1 cellular context compared by ENCODE assay signal in the genomic region with DNA sequence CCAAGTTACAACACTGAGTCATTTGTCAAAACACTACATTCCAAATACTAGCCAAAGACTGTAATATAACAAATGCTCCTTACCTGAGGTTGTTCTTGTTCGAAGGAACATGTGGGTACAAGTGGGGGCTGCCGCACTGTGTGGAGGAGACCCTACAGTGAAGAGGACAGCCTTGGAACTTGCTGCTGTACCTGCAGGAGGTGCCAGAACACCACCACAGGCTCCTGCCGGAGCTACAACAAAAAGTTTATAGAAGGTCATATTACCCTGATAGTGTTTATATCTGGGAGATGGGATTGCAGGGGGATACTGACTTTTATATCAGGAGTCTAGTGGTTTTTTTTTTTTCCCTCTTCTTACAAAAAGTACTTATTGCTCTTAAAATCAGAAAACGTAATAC.
TF ChIP-seq lines count a peak whose summit lies in the region.

No MANE protein-coding gene starts in this region.

TF ChIP-seq in IMR-90, 13 proteins besides CTCF, POLR2A, EP300 and RAD21:
- TF ChIP-seq SMC3 (IDR thresholded peaks at IDR 0.05; ENCODE audit: low read depth, low read length): no peak
- TF ChIP-seq MXI1 (IDR thresholded peaks at IDR 0.05; ENCODE audit: borderline replicate concordance, low read depth, low read length): no peak
- TF ChIP-seq MAFK (IDR thresholded peaks at IDR 0.05; ENCODE audit: low read depth, low read length): no peak
- TF ChIP-seq RFX5 (IDR thresholded peaks at IDR 0.05; ENCODE audit: low read depth, low read length): no peak
- TF ChIP-seq CEBPB (IDR thresholded peaks at IDR 0.05; ENCODE audit: low read depth, low read length): no peak
TF ChIP-seq in IMR-90: peak in this region for 0.
